ENCODE assay signal across 8 cellular contexts in the genomic region with DNA sequence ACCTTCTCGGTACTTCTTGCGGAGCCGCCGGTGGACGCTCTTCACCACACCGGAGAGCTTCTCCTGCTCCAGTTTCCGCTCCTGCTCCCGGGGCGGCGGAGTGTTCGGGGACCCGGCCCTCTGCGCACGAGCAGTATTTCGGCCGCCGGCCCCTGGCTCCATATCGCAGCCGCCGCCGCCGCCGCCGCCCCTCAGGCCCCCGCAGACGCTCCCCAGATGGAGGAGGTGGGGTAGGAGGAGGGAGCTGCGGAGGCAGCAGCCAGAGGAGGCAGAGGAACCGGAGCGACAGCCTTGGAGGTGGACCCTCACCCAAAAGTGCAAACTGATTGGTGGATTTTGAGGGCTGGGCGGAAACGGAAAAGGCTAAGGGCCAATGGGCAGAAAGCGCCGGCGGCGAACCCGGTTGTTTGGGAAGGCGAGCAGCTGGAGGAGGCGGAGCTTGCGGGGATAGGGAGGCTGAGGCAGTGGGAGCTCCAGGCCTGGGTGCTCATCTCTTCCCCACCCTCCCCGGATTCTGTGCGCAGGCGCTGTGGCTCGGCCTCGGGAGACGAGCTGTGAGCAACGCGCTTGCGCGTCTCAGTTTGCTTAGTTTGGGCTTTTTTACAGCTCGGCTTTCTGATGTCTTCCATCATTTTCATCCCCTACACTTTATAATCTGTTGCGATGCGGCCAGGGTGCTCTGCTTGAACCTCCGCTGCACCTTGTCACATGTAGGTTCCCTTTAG.
DNase-seq lines count a peak whose midpoint lies in the region; ATAC-seq and TF ChIP-seq lines count a peak whose summit lies in the region.

No MANE protein-coding gene starts in this region.

- TF ChIP-seq CTCF in GM20000 (IDR thresholded peaks at IDR 0.05; ENCODE audit: extremely low read depth, missing control alignments), result no peak
- no peak for TF ChIP-seq CTCF in lung (IDR thresholded peaks at IDR 0.05; ENCODE audit: control extremely low read depth, extremely low read depth)

- no peaks in the 10 kb centered on the region for H3K27me3 ChIP-seq in lung (ENCODE audit: control insufficient read depth, insufficient read depth)

- H3K4me1 ChIP-seq in lung (ENCODE audit: control insufficient read depth in 2 of 2, insufficient read depth in 2 of 2, low read length in 2 of 2), result peaks cover 4 to 12% of the 10 kb centered on the region in 2 donors

- peak; percentile 98 for DNase-seq in COLO668 (lab: John Stamatoyannopoulos, UW; ENCODE audit: unreplicated experiment)
- DNase-seq in GM20000 (ENCODE audit: low spot score), result peak; percentile 95
- peak; percentile 90 for DNase-seq in HS-5 (ENCODE audit: low read depth)
- DNase-seq in NK-92 (lab: John Stamatoyannopoulos, UW; ENCODE audit: unreplicated experiment), result peak; percentile 97
- peak; percentile 99 for DNase-seq in activated CD8-positive, alpha-beta memory T cell treated with anti-CD3 and anti-CD28 coated beads for 24 hours
- peak; percentile 99 for DNase-seq in effector CD8-positive, alpha-beta T cell (lab: John Stamatoyannopoulos, UW)
- DNase-seq in lung (ENCODE audit: low spot score), result peak; percentile 100
- DNase-seq in stimulated activated CD4-positive, alpha-beta T cell treated with anti-CD3 and anti-CD28 coated beads, TNF-alpha, amount 100 ng/mL, for 24 hours (ENCODE audit: low read depth in 3 of 3), result peak; percentile 98 to 99 (median 99)

- H3K36me3 ChIP-seq in lung (ENCODE audit: control insufficient read depth in 2 of 2, insufficient read depth in 2 of 2, low read length in 2 of 2), result no peaks in the 10 kb centered on the region

- H3K9me3 ChIP-seq in lung (ENCODE audit: control insufficient read depth in 2 of 2, insufficient read depth in 1 of 2, low read length in 1 of 2), result no peaks in the 10 kb centered on the region

- peak overlapping the region; percentile 77 to 90 for H3K27ac ChIP-seq in lung (ENCODE audit: low read depth in 1 of 2, low read length in 1 of 2)

- 0 to 1% methylated on average over 51 to 53 of the region's 53 CpGs for WGBS in lung, 2 donors

- peak; percentile 98 for ATAC-seq in lung (ENCODE audit: insufficient read depth, low FRiP score)

- peak overlapping the region; percentile 87 for H3K4me3 ChIP-seq in lung

Comparison
In these comparisons a context has a peak if more than half of its experiments do, and no peak if none do; other contexts are left out.
1. Peak in every context shown above with its lines: DNase-seq, ATAC-seq, H3K4me3 ChIP-seq and H3K27ac ChIP-seq.